Comparison of ENCODE assay signal across 8 cellular contexts in the genomic region with DNA sequence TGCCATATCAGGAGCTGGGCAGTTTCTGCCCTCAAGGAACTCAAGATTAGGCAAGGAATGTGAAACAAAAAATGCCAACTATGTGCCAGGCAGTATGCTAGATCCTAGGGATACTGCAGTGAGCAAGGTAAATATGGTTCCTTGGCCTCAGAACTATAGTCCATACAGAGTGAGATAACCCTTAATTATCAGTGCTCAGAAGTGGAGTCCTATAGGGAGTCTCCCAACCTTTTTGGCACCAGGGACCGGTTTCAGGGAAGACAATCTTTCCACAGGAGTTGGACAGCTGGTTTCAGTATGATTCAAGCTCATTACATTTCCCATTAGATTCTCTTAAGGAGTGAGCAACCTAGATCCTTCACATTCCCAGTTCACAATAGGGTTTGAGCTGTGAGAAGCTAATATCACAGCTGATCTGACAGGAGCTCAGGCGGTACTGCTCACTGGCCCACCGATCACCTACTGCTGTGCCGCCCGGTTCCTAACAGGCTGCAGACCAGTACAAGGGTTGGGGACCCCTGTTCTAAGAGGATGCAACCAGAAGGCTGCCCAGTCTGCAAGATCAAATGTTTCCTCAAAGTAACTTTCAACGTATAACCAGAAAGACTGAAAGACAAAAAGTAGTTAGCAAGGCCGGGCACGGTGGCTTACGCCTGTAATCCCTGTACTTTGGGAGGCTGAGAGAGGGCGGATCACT. TPM values are rescaled to one million over a fixed set of nuclear protein-coding genes. Genes with fewer than 3 reads are reported as not detected.
DNase-seq lines count a peak whose midpoint lies in the region; ATAC-seq and TF ChIP-seq lines count a peak whose summit lies in the region.

No MANE protein-coding gene starts in this region.

- peak overlapping the region; percentile 100 for H3K4me3 ChIP-seq in CD4-positive, CD25-positive, alpha-beta regulatory T cell (ENCODE audit: low read depth, low read length)

- peaks cover 14% of the 10 kb centered on the region for H3K36me3 ChIP-seq in CD4-positive, CD25-positive, alpha-beta regulatory T cell (ENCODE audit: control insufficient read depth, insufficient read depth, low read length)

- no peak for ATAC-seq in CD4-positive, CD25-positive, alpha-beta regulatory T cell (ENCODE audit: low read depth in 2 of 2)
- ATAC-seq in naive B cell (ENCODE audit: low read depth in 2 of 2): no peak
- no peak for ATAC-seq in GM21619 (IDR thresholded peaks at IDR 0.05; ENCODE audit: unreplicated experiment)
- no peak for ATAC-seq in GM18519 (IDR thresholded peaks at IDR 0.05; ENCODE audit: low FRiP score, unreplicated experiment)
- ATAC-seq in GM18858 (IDR thresholded peaks at IDR 0.05; ENCODE audit: unreplicated experiment): no peak

- no peaks in the 10 kb centered on the region for H3K27me3 Mint-ChIP-seq in CD4-positive, CD25-positive, alpha-beta regulatory T cell
- H3K27me3 Mint-ChIP-seq in MCF 10A (ENCODE audit: insufficient read depth, unreplicated experiment) (no peaks in the 10 kb centered on the region), naive B cell (no peaks in the 10 kb centered on the region)

- BruUV-seq in MCF 10A (replicated peaks; lab: Mats Ljungman, UMichigan): no TSS peak

- no peaks in the 10 kb centered on the region for H3K27me3 ChIP-seq in CD4-positive, CD25-positive, alpha-beta regulatory T cell (ENCODE audit: control insufficient read depth, insufficient read depth, low read length)

- peak overlapping the region; percentile 86 to 98 (median 98) for H3K27ac Mint-ChIP-seq in CD4-positive, CD25-positive, alpha-beta regulatory T cell
- peak overlapping the region; percentile 99 for H3K27ac Mint-ChIP-seq in MCF 10A (ENCODE audit: low read depth, unreplicated experiment)
- H3K27ac Mint-ChIP-seq in naive B cell: peak overlapping the region; percentile 22 to 97 (median 63)

- H3K9me3 Mint-ChIP-seq in CD4-positive, CD25-positive, alpha-beta regulatory T cell: no peaks in the 10 kb centered on the region
- H3K9me3 Mint-ChIP-seq in MCF 10A (ENCODE audit: unreplicated experiment) (no peaks in the 10 kb centered on the region), naive B cell (no peaks in the 10 kb centered on the region)

- peaks cover 35% of the 10 kb centered on the region for H3K4me1 ChIP-seq in CD4-positive, CD25-positive, alpha-beta regulatory T cell (ENCODE audit: control insufficient read depth, insufficient read depth, low read length, poor library complexity, severe bottlenecking)

- H3K4me3 Mint-ChIP-seq in CD4-positive, CD25-positive, alpha-beta regulatory T cell: peak overlapping the region; percentile 96 to 99 (median 97)
- H3K4me3 Mint-ChIP-seq in MCF 10A (ENCODE audit: unreplicated experiment) (peak overlapping the region; percentile 100), naive B cell (peak overlapping the region; percentile 94 to 100 (median 98))

- H3K9me3 ChIP-seq in CD4-positive, CD25-positive, alpha-beta regulatory T cell (ENCODE audit: control insufficient read depth in 2 of 2, low read length in 2 of 2): no peaks in the 10 kb centered on the region

- DNase-seq in CD4-positive, CD25-positive, alpha-beta regulatory T cell: no peak
- DNase-seq in LHCN-M2 (ENCODE audit: low read depth) (peak; percentile 63), MCF 10A (ENCODE audit: unreplicated experiment) (peak; percentile 36), naive B cell (no peak), NCI-H2227 (lab: John Stamatoyannopoulos, UW; ENCODE audit: unreplicated experiment) (no peak)

- no peak for TF ChIP-seq CTCF in MCF 10A (IDR thresholded peaks at IDR 0.05; ENCODE audit: unreplicated experiment)

- CTCF ChIA-PET in MCF 10A (lab: Yijun Ruan, JAX): interaction anchor here (0.7 to 1.1 kb wide), 6 partner anchors 27 to 370 kb away, joined by 3 to 6 read pairs (median 4); a partner anchor contains a TSS

- intact Hi-C loops in MCF 10A (cut with micrococcal nuclease): loop anchor here (2.0 to 5.0 kb wide), 5 partner anchors 29 to 518 kb away; a partner anchor contains a TSS

- H3K27ac ChIP-seq in CD4-positive, CD25-positive, alpha-beta regulatory T cell (ENCODE audit: insufficient read depth, low read length, poor library complexity, severe bottlenecking): no peak overlapping the region

- H3K4me1 Mint-ChIP-seq in CD4-positive, CD25-positive, alpha-beta regulatory T cell: peaks cover 45 to 78% (median 60%) of the 10 kb centered on the region in 4 donors
- H3K4me1 Mint-ChIP-seq in MCF 10A (ENCODE audit: insufficient read depth, unreplicated experiment): peaks cover 36% of the 10 kb centered on the region
- H3K4me1 Mint-ChIP-seq in naive B cell: peaks cover 43 to 62% (median 57%) of the 10 kb centered on the region in 3 donors

- POLR2A ChIA-PET in MCF 10A (lab: Yijun Ruan, JAX): interaction anchor here (1.0 to 4.8 kb wide), 16 partner anchors 9 to 518 kb away, joined by 3 to 131 read pairs (median 10); a partner anchor contains a TSS

- H3K36me3 Mint-ChIP-seq in CD4-positive, CD25-positive, alpha-beta regulatory T cell: peaks cover 14% of the 10 kb centered on the region
- H3K36me3 Mint-ChIP-seq in MCF 10A (ENCODE audit: insufficient read depth, unreplicated experiment): peaks cover 81% of the 10 kb centered on the region
- peaks cover 8 to 21% of the 10 kb centered on the region in 2 donors for H3K36me3 Mint-ChIP-seq in naive B cell

RNA-seq across cellular contexts. Expression of a gene that starts 1.7 kb away (rescaled TPM):
- 111 TPM for total RNA-seq in CD4-positive, CD25-positive, alpha-beta regulatory T cell
- 100 to 1,000 TPM; 116 to 196 (median 155) TPM for polyA plus RNA-seq in CD4-positive, CD25-positive, alpha-beta regulatory T cell
- 73.8 and 86.5 TPM in 2 replicates for total RNA-seq in LHCN-M2 (2014; rRNA removed)
- polyA plus RNA-seq in LHCN-M2 (2012): 63.1 TPM
- 348 and 419 TPM in 2 replicates for total RNA-seq in MCF 10A (2022)
- polyA plus RNA-seq in naive B cell (ENCODE audit: low read depth in 6 of 6): 100 to 1,000 TPM; 193 to 252 (median 211) TPM

RNA-seq across cellular contexts. Expression of a gene that starts 29.7 kb away (rescaled TPM):
- total RNA-seq in CD4-positive, CD25-positive, alpha-beta regulatory T cell: 21.7 TPM
- 10 to 100 TPM; 29.8 to 37.3 (median 31.0) TPM for polyA plus RNA-seq in CD4-positive, CD25-positive, alpha-beta regulatory T cell
- total RNA-seq in LHCN-M2 (2014; rRNA removed): 128 and 131 TPM in 2 replicates
- polyA plus RNA-seq in LHCN-M2 (2012): 60.3 TPM
- total RNA-seq in MCF 10A (2022): 160 and 189 TPM in 2 replicates
- 10 to 100 TPM; 17.0 to 37.1 (median 33.1) TPM for polyA plus RNA-seq in naive B cell (ENCODE audit: low read depth in 6 of 6)

RNA-seq across cellular contexts. Expression of a gene that starts 30.3 kb away (rescaled TPM):
- 9.0 TPM for total RNA-seq in CD4-positive, CD25-positive, alpha-beta regulatory T cell
- 10 to 100 TPM in 3 of 4 donors, 1 to 10 TPM in 1; 6.7 to 14.0 (median 12.0) TPM for polyA plus RNA-seq in CD4-positive, CD25-positive, alpha-beta regulatory T cell
- total RNA-seq in LHCN-M2 (2014; rRNA removed) (28.0 and 29.6 TPM in 2 replicates), MCF 10A (2022) (35.0 and 47.0 TPM in 2 replicates)
- 4.1 TPM for polyA plus RNA-seq in LHCN-M2 (2012)
- 10 to 100 TPM in 3 of 6 donors, 1 to 10 TPM in 3; 7.3 to 13.4 (median 11.5) TPM for polyA plus RNA-seq in naive B cell (ENCODE audit: low read depth in 6 of 6)

RNA-seq across cellular contexts. Expression of a gene that starts 39.8 kb away (rescaled TPM):
- not detected for total RNA-seq in CD4-positive, CD25-positive, alpha-beta regulatory T cell
- not detected for polyA plus RNA-seq in CD4-positive, CD25-positive, alpha-beta regulatory T cell
- total RNA-seq in LHCN-M2 (2014; rRNA removed): not detected in 2 replicates
- 0.34 TPM for polyA plus RNA-seq in LHCN-M2 (2012)
- 0.22 and 0.28 TPM in 2 replicates for total RNA-seq in MCF 10A (2022)
- polyA plus RNA-seq in naive B cell (ENCODE audit: low read depth in 6 of 6): not detected

Comparison
In these comparisons a context has a peak if more than half of its experiments do, and no peak if none do; other contexts are left out.
1. DNase-seq: peak in LHCN-M2 (single experiment) and MCF 10A (single experiment); none in CD4-positive, CD25-positive, alpha-beta regulatory T cell (0 of 3), naive B cell (single experiment) and NCI-H2227 (single experiment).
2. Peak in every context shown above with its lines, with median percentiles within 50 percentile points of each other: H3K27ac Mint-ChIP-seq and H3K4me3 Mint-ChIP-seq.